ENCODE assay signal across 22 cellular contexts in genomic region chr6:25476126-25476525, GRCh38.
DNase-seq lines count a peak whose midpoint lies in the region; ATAC-seq and TF ChIP-seq lines count a peak whose summit lies in the region.
"Had no signal": no experiment of that assay in that cellular context is flagged by ENCODE, and none has a peak within 500 bp of the region (broad histone marks: within the 10 kb centered on the region; RNA-seq: fewer than 3 reads in every experiment).

No MANE protein-coding gene starts in this region.

- H3K27ac Mint-ChIP-seq in HFFc6 (peak overlapping the region; percentile 5), WTC11 (0 out of 2 replicates have a peak overlapping the region, but pooled peaks have one; percentile 24)
- H3K27ac Mint-ChIP-seq: nephron progenitor cell; T-helper 2 cell treated with Interferon-gamma antibody and Interleukin-4, amounts not matched to agents 5 μg/mL and 100 μg/mL, for 36 hours had no signal

- TF ChIP-seq CTCF in HFFc6 (IDR thresholded peaks at IDR 0.05) = no peak
- no peak for TF ChIP-seq CTCF in WTC11 (IDR thresholded peaks at IDR 0.05)
- no peak for TF ChIP-seq CTCF in fibroblast of the aortic adventitia (IDR thresholded peaks at IDR 0.05; ENCODE audit: insufficient read depth, low read length)

- H3K4me3 Mint-ChIP-seq in HFFc6 (peak overlapping the region; percentile 8; the same call in 1 of the 2 replicates), WTC11 (no peak overlapping the region)
- H3K4me3 Mint-ChIP-seq: CD4-positive, alpha-beta memory T cell; nephron progenitor cell; T-helper 2 cell treated with Interferon-gamma antibody and Interleukin-4, amounts not matched to agents 5 μg/mL and 100 μg/mL, for 36 hours had no signal

- no peaks in the 10 kb centered on the region for H3K27me3 Mint-ChIP-seq in HFFc6 (ENCODE audit: insufficient read depth)
- no peaks in the 10 kb centered on the region for H3K27me3 Mint-ChIP-seq in WTC11 (ENCODE audit: low read depth)
- H3K27me3 Mint-ChIP-seq: CD4-positive, alpha-beta memory T cell had no signal

- DNase-seq in A172 (ENCODE audit: low spot score) (peak; percentile 25), HFFc6 (peak; percentile 50), WTC11 (ENCODE audit: low spot score) (no peak), fibroblast of the aortic adventitia (ENCODE audit: low read depth) (peak; percentile 36), activated gamma-delta T cell (lab: John Stamatoyannopoulos, UW) (no peak), nucleus accumbens (lab: John Stamatoyannopoulos, UW) (no peak), SKM-1 (lab: John Stamatoyannopoulos, UW; ENCODE audit: unreplicated experiment) (no peak)
- DNase-seq: activated naive CD4-positive, alpha-beta T cell treated with Interleukin-2 at 50 U/mL for 16 hours; caudate nucleus; CD4-positive, alpha-beta memory T cell; DMS79; effector CD4-positive, alpha-beta T cell; hippocampal formation; NCI-H187 treated with DMSO at 0.1 percent for 48 hours; NCI-H446; nephron progenitor cell; Right ventricle myocardium superior; stimulated activated naive CD4-positive, alpha-beta T cell; transverse colon had no signal

- peaks cover 9% of the 10 kb centered on the region; the same call in 1 of the 2 replicates for H3K36me3 Mint-ChIP-seq in HFFc6 (ENCODE audit: low read depth)
- peaks cover 18% of the 10 kb centered on the region for H3K36me3 Mint-ChIP-seq in WTC11
- H3K36me3 Mint-ChIP-seq: CD4-positive, alpha-beta memory T cell had no signal

- ATAC-seq in WTC11 (no peak), HG02678 (IDR thresholded peaks at IDR 0.05; ENCODE audit: unreplicated experiment) (no peak)
- ATAC-seq: HepG2 had no signal

- CTCF ChIA-PET in WTC11 (lab: Charles Lee) = interaction anchor here (1.0 kb wide), 1 partner anchor 80 kb away, joined by 4 read pairs; no protein-coding TSS in a partner anchor

- H3K4me3 ChIP-seq in fibroblast of the aortic adventitia (ENCODE audit: low read depth, low read length) = no peak overlapping the region
- H3K4me3 ChIP-seq: transverse colon had no signal

- H3K9me3 Mint-ChIP-seq in HFFc6 (no peaks in the 10 kb centered on the region), WTC11 (no peaks in the 10 kb centered on the region)
- H3K9me3 Mint-ChIP-seq: CD4-positive, alpha-beta memory T cell; nephron progenitor cell; T-helper 2 cell treated with Interferon-gamma antibody and Interleukin-4, amounts not matched to agents 5 μg/mL and 100 μg/mL, for 36 hours had no signal

- H3K4me1 Mint-ChIP-seq in HFFc6 (ENCODE audit: low read depth) = peaks cover 34% of the 10 kb centered on the region
- H3K4me1 Mint-ChIP-seq in WTC11 = peaks cover 3% of the 10 kb centered on the region
- H3K4me1 Mint-ChIP-seq: CD4-positive, alpha-beta memory T cell had no signal

- POLR2A ChIA-PET in WTC11 (lab: Charles Lee) = no interaction called here

TF ChIP-seq in WTC11, 78 proteins besides CTCF, POLR2A, EP300 and RAD21:
- TF ChIP-seq SMAD4 (CRISPR knock-in tag; IDR thresholded peaks at IDR 0.05) (no peak), JUN (CRISPR knock-in tag; IDR thresholded peaks at IDR 0.05) (no peak), ZBTB43 (CRISPR knock-in tag; IDR thresholded peaks at IDR 0.05) (no peak), E2F5 (CRISPR knock-in tag; IDR thresholded peaks at IDR 0.05) (no peak), MYBL2 (CRISPR knock-in tag; IDR thresholded peaks at IDR 0.05) (no peak)

Comparison
In these comparisons a context has a peak if more than half of its experiments do, and no peak if none do; other contexts are left out.
1. DNase-seq: peak in A172 (single experiment), HFFc6 (single experiment) and fibroblast of the aortic adventitia (single experiment); none in WTC11 (single experiment), activated gamma-delta T cell (single experiment), nucleus accumbens (0 of 56) and SKM-1 (single experiment).